In the genomic region with DNA sequence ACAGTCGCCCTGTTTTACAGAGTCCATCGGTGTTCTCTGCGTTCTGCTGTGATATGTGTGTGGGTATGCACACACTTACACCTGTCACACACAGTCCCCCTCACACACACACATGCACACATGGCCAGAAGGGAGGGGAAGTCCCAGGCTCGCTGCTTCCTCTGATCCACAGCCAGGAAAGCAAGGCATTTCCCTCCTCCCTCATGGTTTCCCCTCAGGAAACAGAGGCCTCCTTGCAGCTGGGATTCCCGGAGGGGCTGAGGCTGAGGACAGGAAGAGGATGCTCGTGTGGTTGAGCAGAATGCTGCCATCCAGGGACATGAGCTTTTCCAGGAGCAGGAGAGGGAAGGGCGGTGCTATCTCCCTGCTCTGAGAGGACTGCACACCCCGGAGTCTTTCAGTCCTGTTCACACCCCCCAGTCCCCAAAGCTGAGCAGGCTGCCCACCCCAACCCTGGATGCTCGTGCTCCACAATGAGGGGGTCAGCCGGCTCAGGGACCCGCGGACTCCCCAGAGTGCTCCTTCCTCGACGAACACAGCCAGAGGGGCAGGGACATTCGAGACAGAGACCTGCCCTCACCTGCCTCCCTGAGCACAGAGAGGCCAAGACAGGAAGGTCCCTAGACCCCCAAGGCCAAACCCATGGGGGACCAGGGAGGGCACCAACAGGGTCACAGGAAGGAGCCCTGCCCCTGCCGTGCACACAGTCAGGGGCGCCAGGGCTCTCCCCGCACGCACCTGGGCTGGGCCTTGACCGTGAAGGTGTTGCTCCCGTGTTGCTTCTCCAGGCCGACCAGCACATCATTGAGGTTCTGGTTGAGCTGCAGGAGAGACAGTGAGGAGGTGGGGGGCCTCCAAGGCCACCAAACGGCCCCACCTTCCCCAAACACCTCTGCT, we compare ENCODE assay signal across 2 cellular contexts.
TF ChIP-seq lines count a peak whose summit lies in the region.

No MANE protein-coding gene starts in this region.

TF ChIP-seq in PFSK-1, 5 proteins besides CTCF, POLR2A, EP300 and RAD21:
- TF ChIP-seq TAF1 (IDR thresholded peaks at IDR 0.05; ENCODE audit: borderline replicate concordance, insufficient read depth, low read length) (no peak), FOXP2 (optimal IDR thresholded peaks at IDR 0.05; ENCODE audit: borderline replicate concordance, extremely low read depth, extremely low read length, insufficient read depth) (no peak), POLR2AphosphoS5 (IDR thresholded peaks at IDR 0.05; ENCODE audit: low read depth, low read length) (no peak), REST (IDR thresholded peaks at IDR 0.05; ENCODE audit: insufficient read depth in 1 of 2, low read depth in 2 of 2, low read length in 2 of 2) (peak in 1 of 2 experiments; percentile 26; a peak in 1 of 4 replicates), SIN3A (IDR thresholded peaks at IDR 0.05; ENCODE audit: borderline replicate concordance, insufficient read depth, low read length) (peak; percentile 58; the same call in 1 of the 2 replicates)

TF ChIP-seq in endothelial cell of umbilical vein, 7 proteins besides CTCF, POLR2A, EP300 and RAD21:
- TF ChIP-seq MYC (IDR thresholded peaks at IDR 0.05; ENCODE audit: low read depth, low read length) (peak; percentile 87), GATA2 (IDR thresholded peaks at IDR 0.05; ENCODE audit: insufficient read depth, insufficient read length, low read depth, low read length) (peak; percentile 66), POLR2AphosphoS5 (IDR thresholded peaks at IDR 0.05; ENCODE audit: insufficient read depth, low read depth, low read length) (peak; percentile 99), FOS (IDR thresholded peaks at IDR 0.05; ENCODE audit: borderline replicate concordance, insufficient read depth, low read length) (peak; percentile 72), JUN (IDR thresholded peaks at IDR 0.05; ENCODE audit: borderline replicate concordance, insufficient read depth, insufficient read length, low read depth) (no peak)
- TF ChIP-seq, protein P1, sequence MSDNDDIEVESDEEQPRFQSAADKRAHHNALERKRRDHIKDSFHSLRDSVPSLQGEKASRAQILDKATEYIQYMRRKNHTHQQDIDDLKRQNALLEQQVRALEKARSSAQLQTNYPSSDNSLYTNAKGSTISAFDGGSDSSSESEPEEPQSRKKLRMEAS (IDR thresholded peaks at IDR 0.05; ENCODE audit: insufficient read depth, insufficient read length), result peak; percentile 80
